12 cellular contexts compared by ENCODE assay signal in genomic region chr6:127971386-127971785, GRCh38.
DNase-seq lines count a peak whose midpoint lies in the region; ATAC-seq and TF ChIP-seq lines count a peak whose summit lies in the region.
"Had no signal": no experiment of that assay in that cellular context is flagged by ENCODE, and none has a peak within 500 bp of the region (broad histone marks: within the 10 kb centered on the region; RNA-seq: fewer than 3 reads in every experiment).

No MANE protein-coding gene starts in this region.

- H3K27me3 ChIP-seq in PC-3 (ENCODE audit: low read length) = no peaks in the 10 kb centered on the region

- POLR2A ChIA-PET in PC-3 (lab: Charles Lee; ENCODE audit: unreplicated experiment) = no interaction called here

- H3K36me3 Mint-ChIP-seq in activated T-cell treated with anti-CD3 and anti-CD28 coated beads, Interleukin-2, amount 50 U/mL, for 72 hours (ENCODE audit: insufficient read depth in 2 of 2) = peaks cover 1 to 3% of the 10 kb centered on the region in 2 donors
- H3K36me3 Mint-ChIP-seq in activated naive CD8-positive, alpha-beta T cell = peaks cover 21% of the 10 kb centered on the region
- no peaks in the 10 kb centered on the region for H3K36me3 Mint-ChIP-seq in natural killer cell treated with Interleukin-12 subunit alpha and Interleukin-12 subunit beta and Interleukin-15 and Interleukin-18, amount 100 ng/mL, for 72 hours
- H3K36me3 Mint-ChIP-seq in stimulated activated memory B cell treated with anti-CD40 and anti-IgM and Interleukin-4, amounts not matched to agents 10 μg/mL and 1 μg/mL and 100 μg/mL, for 72 hours = no peaks in the 10 kb centered on the region

- no peaks in the 10 kb centered on the region for H4K20me1 ChIP-seq in PC-3 (ENCODE audit: low read length)

- DNase-seq in activated T-cell treated with anti-CD3 and anti-CD28 coated beads, Interleukin-2, amount 50 U/mL, for 72 hours = no peak
- DNase-seq in activated T-cell treated with anti-CD3 and anti-CD28 coated beads, Interleukin-2, amount 50 U/mL, for 48 hours = no peak
- DNase-seq in PC-3 = no peak
- DNase-seq in natural killer cell treated with Interleukin-12 subunit alpha and Interleukin-12 subunit beta and Interleukin-15 and Interleukin-18, amount 100 ng/mL, for 72 hours (ENCODE audit: low spot score) = no peak
- DNase-seq in islet precursor cell = no peak
- DNase-seq: caudate nucleus, left ventricle myocardium inferior, SHP77 treated with DMSO at 0.1 percent for 48 hours had no signal

- H3K27ac Mint-ChIP-seq in activated T-cell treated with anti-CD3 and anti-CD28 coated beads, Interleukin-2, amount 50 U/mL, for 72 hours = peak overlapping the region; percentile 92
- peak overlapping the region; percentile 98 for H3K27ac Mint-ChIP-seq in activated naive CD8-positive, alpha-beta T cell
- peak overlapping the region; percentile 85 to 88 for H3K27ac Mint-ChIP-seq in natural killer cell treated with Interleukin-12 subunit alpha and Interleukin-12 subunit beta and Interleukin-15 and Interleukin-18, amount 100 ng/mL, for 72 hours
- no peak overlapping the region for H3K27ac Mint-ChIP-seq in stimulated activated memory B cell treated with anti-CD40 and anti-IgM and Interleukin-4, amounts not matched to agents 10 μg/mL and 1 μg/mL and 100 μg/mL, for 72 hours

- no peaks in the 10 kb centered on the region for H3F3A ChIP-seq in PC-3 (ENCODE audit: low read length, unreplicated experiment)

- peak overlapping the region; percentile 42; the same call in 1 of the 2 replicates for H3K4me3 ChIP-seq in PC-3 (ENCODE audit: low read length)
- H3K4me3 ChIP-seq: left ventricle myocardium inferior, prostate gland had no signal

- peaks cover 18% of the 10 kb centered on the region for H3K4me1 ChIP-seq in PC-3 (ENCODE audit: insufficient read depth, low read length)
- H3K4me1 ChIP-seq: left ventricle myocardium inferior, prostate gland had no signal

- H2AFZ ChIP-seq in PC-3 (ENCODE audit: low read length) = no peak overlapping the region

- no peaks in the 10 kb centered on the region for H3K79me2 ChIP-seq in PC-3 (ENCODE audit: low read length)

- H3K9me3 Mint-ChIP-seq in activated T-cell treated with anti-CD3 and anti-CD28 coated beads, Interleukin-2, amount 50 U/mL, for 72 hours = no peaks in the 10 kb centered on the region
- peaks cover 3% of the 10 kb centered on the region for H3K9me3 Mint-ChIP-seq in activated naive CD8-positive, alpha-beta T cell (ENCODE audit: low read depth)
- H3K9me3 Mint-ChIP-seq in natural killer cell treated with Interleukin-12 subunit alpha and Interleukin-12 subunit beta and Interleukin-15 and Interleukin-18, amount 100 ng/mL, for 72 hours = no peaks in the 10 kb centered on the region
- no peaks in the 10 kb centered on the region for H3K9me3 Mint-ChIP-seq in stimulated activated memory B cell treated with anti-CD40 and anti-IgM and Interleukin-4, amounts not matched to agents 10 μg/mL and 1 μg/mL and 100 μg/mL, for 72 hours

- no peaks in the 10 kb centered on the region for H3K27me3 Mint-ChIP-seq in activated T-cell treated with anti-CD3 and anti-CD28 coated beads, Interleukin-2, amount 50 U/mL, for 72 hours (ENCODE audit: low read depth)
- no peaks in the 10 kb centered on the region for H3K27me3 Mint-ChIP-seq in activated naive CD8-positive, alpha-beta T cell
- no peaks in the 10 kb centered on the region for H3K27me3 Mint-ChIP-seq in natural killer cell treated with Interleukin-12 subunit alpha and Interleukin-12 subunit beta and Interleukin-15 and Interleukin-18, amount 100 ng/mL, for 72 hours
- no peaks in the 10 kb centered on the region for H3K27me3 Mint-ChIP-seq in stimulated activated memory B cell treated with anti-CD40 and anti-IgM and Interleukin-4, amounts not matched to agents 10 μg/mL and 1 μg/mL and 100 μg/mL, for 72 hours

- CTCF ChIA-PET in PC-3 (lab: Charles Lee) = no interaction called here

- H3K4me1 Mint-ChIP-seq in activated T-cell treated with anti-CD3 and anti-CD28 coated beads, Interleukin-2, amount 50 U/mL, for 72 hours (ENCODE audit: low read depth) = peaks cover 64% of the 10 kb centered on the region
- peaks cover 89% of the 10 kb centered on the region for H3K4me1 Mint-ChIP-seq in activated naive CD8-positive, alpha-beta T cell (ENCODE audit: low read depth)
- peaks cover 25 to 45% of the 10 kb centered on the region in 2 donors for H3K4me1 Mint-ChIP-seq in natural killer cell treated with Interleukin-12 subunit alpha and Interleukin-12 subunit beta and Interleukin-15 and Interleukin-18, amount 100 ng/mL, for 72 hours (ENCODE audit: low read depth in 2 of 2)
- no peaks in the 10 kb centered on the region for H3K4me1 Mint-ChIP-seq in stimulated activated memory B cell treated with anti-CD40 and anti-IgM and Interleukin-4, amounts not matched to agents 10 μg/mL and 1 μg/mL and 100 μg/mL, for 72 hours

- ATAC-seq in activated T-cell treated with anti-CD3 and anti-CD28 coated beads, Interleukin-2, amount 50 U/mL, for 72 hours (replicated peaks in 1 of 2) = no peak
- ATAC-seq in PC-3 = no peak
- ATAC-seq in natural killer cell treated with Interleukin-12 subunit alpha and Interleukin-12 subunit beta and Interleukin-15 and Interleukin-18, amount 100 ng/mL, for 72 hours = no peak
- ATAC-seq in GM21825 (IDR thresholded peaks at IDR 0.05; ENCODE audit: unreplicated experiment) = no peak
- ATAC-seq in stimulated activated memory B cell treated with anti-CD40 and anti-IgM and Interleukin-4, amounts not matched to agents 10 μg/mL and 1 μg/mL and 100 μg/mL, for 72 hours = no peak

- H3K9me3 ChIP-seq in PC-3 (ENCODE audit: low read length) = no peaks in the 10 kb centered on the region
- H3K9me3 ChIP-seq: left ventricle myocardium inferior, prostate gland had no signal

- peak overlapping the region; percentile 85 for H3K27ac ChIP-seq in PC-3 (ENCODE audit: low read length)
- H3K27ac ChIP-seq: left ventricle myocardium inferior, prostate gland had no signal

- intact Hi-C loops in PC-3 (cut with micrococcal nuclease) = no loop called here

- peak overlapping the region; percentile 78 to 89 for H3K4me3 Mint-ChIP-seq in activated T-cell treated with anti-CD3 and anti-CD28 coated beads, Interleukin-2, amount 50 U/mL, for 72 hours
- H3K4me3 Mint-ChIP-seq in activated naive CD8-positive, alpha-beta T cell = peak overlapping the region; percentile 89
- peak overlapping the region; percentile 69 for H3K4me3 Mint-ChIP-seq in natural killer cell treated with Interleukin-12 subunit alpha and Interleukin-12 subunit beta and Interleukin-15 and Interleukin-18, amount 100 ng/mL, for 72 hours
- no peak overlapping the region for H3K4me3 Mint-ChIP-seq in stimulated activated memory B cell treated with anti-CD40 and anti-IgM and Interleukin-4, amounts not matched to agents 10 μg/mL and 1 μg/mL and 100 μg/mL, for 72 hours

- H3K4me2 ChIP-seq in PC-3 (ENCODE audit: low read length) = peak overlapping the region; percentile 76

- TF ChIP-seq CTCF in PC-3 (conservative IDR thresholded peaks at IDR 0.05; ENCODE audit: low read depth, low read length) = no peak

- H3K36me3 ChIP-seq in PC-3 (ENCODE audit: low read depth, low read length) = no peaks in the 10 kb centered on the region; the same call in none of the 2 replicates
- H3K36me3 ChIP-seq: prostate gland had no signal

- 0 out of 2 replicates have a peak overlapping the region, but pooled peaks have one; percentile 23 for H3K9ac ChIP-seq in PC-3 (ENCODE audit: low read length)

- H3K9me2 ChIP-seq in PC-3 (replicated peaks; ENCODE audit: low read length) = no peaks in the 10 kb centered on the region

- no TSS peak for BruUV-seq in PC-3 (replicated peaks; lab: Mats Ljungman, UMichigan)
